18 cellular contexts compared by ENCODE assay signal in genomic region chr10:66837990-66838389, GRCh38.
DNase-seq lines count a peak whose midpoint lies in the region; ATAC-seq and TF ChIP-seq lines count a peak whose summit lies in the region.
"Had no signal": no experiment of that assay in that cellular context is flagged by ENCODE, and none has a peak within 500 bp of the region (broad histone marks: within the 10 kb centered on the region; RNA-seq: fewer than 3 reads in every experiment).

No MANE protein-coding gene starts in this region.

- peaks cover 0 to 6% (median 0%) of the 10 kb centered on the region in 11 donors for H3K9me3 Mint-ChIP-seq in naive thymus-derived CD4-positive, alpha-beta T cell
- H3K9me3 Mint-ChIP-seq: WTC11 had no signal

- no peak overlapping the region for H3K4me3 ChIP-seq in adipocyte (ENCODE audit: low read length)
- no peak overlapping the region for H3K4me3 ChIP-seq in naive thymus-derived CD4-positive, alpha-beta T cell (ENCODE audit: low read length)
- H3K4me3 ChIP-seq in OCI-LY7 (ENCODE audit: low read depth, low read length, poor library complexity, severe bottlenecking): no peak overlapping the region
- H3K4me3 ChIP-seq: smooth muscle cell, thoracic aorta had no signal

- BruUV-seq in OCI-LY7 (replicated peaks; lab: Mats Ljungman, UMichigan): no TSS peak

- H3K4me3 Mint-ChIP-seq in naive thymus-derived CD4-positive, alpha-beta T cell: no peak overlapping the region
- H3K4me3 Mint-ChIP-seq: CD4-positive, CD25-positive, alpha-beta regulatory T cell; WTC11 had no signal

- no peaks in the 10 kb centered on the region for H3K27me3 ChIP-seq in adipocyte (replicated peaks; ENCODE audit: control insufficient read depth, insufficient read depth, low read length)
- no peaks in the 10 kb centered on the region for H3K27me3 ChIP-seq in naive thymus-derived CD4-positive, alpha-beta T cell (ENCODE audit: control insufficient read depth in 2 of 2, insufficient read depth in 2 of 2, low read length in 2 of 2)

- peaks cover 0 to 2% (median 0%) of the 10 kb centered on the region in 5 donors for H3K27me3 Mint-ChIP-seq in naive thymus-derived CD4-positive, alpha-beta T cell
- H3K27me3 Mint-ChIP-seq: CD4-positive, CD25-positive, alpha-beta regulatory T cell had no signal

- no peaks in the 10 kb centered on the region for H3K36me3 Mint-ChIP-seq in naive thymus-derived CD4-positive, alpha-beta T cell
- H3K36me3 Mint-ChIP-seq: CD4-positive, CD25-positive, alpha-beta regulatory T cell; WTC11 had no signal

- H3K4me1 Mint-ChIP-seq in naive thymus-derived CD4-positive, alpha-beta T cell: no peaks in the 10 kb centered on the region
- H3K4me1 Mint-ChIP-seq: CD4-positive, CD25-positive, alpha-beta regulatory T cell had no signal

- CTCF ChIA-PET in naive thymus-derived CD4-positive, alpha-beta T cell (lab: Charles Lee): no interaction called here
- CTCF ChIA-PET in OCI-LY7 (lab: Charles Lee; ENCODE audit: unreplicated experiment): no interaction called here

- no peak overlapping the region for H3K4me2 ChIP-seq in OCI-LY7 (ENCODE audit: low read length)
- H3K4me2 ChIP-seq: KMS-11, smooth muscle cell had no signal

- no peaks in the 10 kb centered on the region for H3K9me2 ChIP-seq in OCI-LY7 (ENCODE audit: insufficient read depth, low read length)

- H3K79me2 ChIP-seq in OCI-LY7 (ENCODE audit: insufficient read depth, low read depth, low read length): no peaks in the 10 kb centered on the region

- H3K4me1 ChIP-seq in adipocyte (ENCODE audit: control insufficient read depth, insufficient read depth, low read length) (peaks cover 5% of the 10 kb centered on the region), OCI-LY7 (ENCODE audit: insufficient read depth, low read length, poor library complexity, severe bottlenecking) (no peaks in the 10 kb centered on the region)
- H3K4me1 ChIP-seq in naive thymus-derived CD4-positive, alpha-beta T cell (ENCODE audit: control insufficient read depth in 2 of 2, insufficient read depth in 2 of 2, low read length in 2 of 2): no peaks in the 10 kb centered on the region

- DNase-seq in H4 (ENCODE audit: low spot score): peak; percentile 46
- peak; percentile 58 for DNase-seq in adipocyte (ENCODE audit: low read depth)
- peak; percentile 85 for DNase-seq in glomerular visceral epithelial cell (ENCODE audit: extremely low spot score)
- no peak for DNase-seq in HUDEP-2 (lab: John Stamatoyannopoulos, UW; ENCODE audit: unreplicated experiment in 76 of 76)
- DNase-seq in naive thymus-derived CD4-positive, alpha-beta T cell: no peak
- no peak for DNase-seq in OCI-LY7 (ENCODE audit: low spot score)
- DNase-seq: anterior cingulate cortex; CD4-positive, CD25-positive, alpha-beta regulatory T cell; cortex of kidney; DMS79; NCI-H1105; T-helper 1 cell had no signal

- H3K27ac Mint-ChIP-seq in naive thymus-derived CD4-positive, alpha-beta T cell: no peak overlapping the region
- H3K27ac Mint-ChIP-seq: CD4-positive, CD25-positive, alpha-beta regulatory T cell; WTC11 had no signal

- H2AFZ ChIP-seq in OCI-LY7 (ENCODE audit: low read length): no peak overlapping the region

- H3K36me3 ChIP-seq in adipocyte (ENCODE audit: control insufficient read depth, insufficient read depth, low read length, severe bottlenecking) (no peaks in the 10 kb centered on the region), OCI-LY7 (ENCODE audit: insufficient read depth, low read length) (no peaks in the 10 kb centered on the region)
- H3K36me3 ChIP-seq in naive thymus-derived CD4-positive, alpha-beta T cell (ENCODE audit: control insufficient read depth in 2 of 3, insufficient read depth in 3 of 3, low read length in 3 of 3): no peaks in the 10 kb centered on the region
- H3K36me3 ChIP-seq: thoracic aorta had no signal

- H4K20me1 ChIP-seq in OCI-LY7 (ENCODE audit: insufficient read depth, low read length): no peaks in the 10 kb centered on the region

- intact Hi-C loops in naive thymus-derived CD4-positive, alpha-beta T cell (cut with micrococcal nuclease): no loop called here
- intact Hi-C loops in OCI-LY7 (cut with micrococcal nuclease; ENCODE audit: unreplicated experiment): no loop called here

- POLR2A ChIA-PET in naive thymus-derived CD4-positive, alpha-beta T cell (lab: Charles Lee): no interaction called here
- POLR2A ChIA-PET in OCI-LY7 (lab: Charles Lee): interaction anchor here (0.8 kb wide), 1 partner anchor 11 kb away, joined by 3 read pairs; no protein-coding TSS in a partner anchor

- H3K27ac ChIP-seq in naive thymus-derived CD4-positive, alpha-beta T cell (ENCODE audit: low read depth, low read length): no peak overlapping the region
- H3K27ac ChIP-seq in OCI-LY7 (ENCODE audit: low read depth, low read length, poor library complexity, severe bottlenecking): no peak overlapping the region
- H3K27ac ChIP-seq: HL-60, KMS-11, thoracic aorta had no signal

- no peaks in the 10 kb centered on the region for H3K9me3 ChIP-seq in adipocyte (ENCODE audit: control insufficient read depth, low read length)
- H3K9me3 ChIP-seq in naive thymus-derived CD4-positive, alpha-beta T cell (ENCODE audit: control insufficient read depth in 2 of 3, low read length in 3 of 3): no peaks in the 10 kb centered on the region
- no peaks in the 10 kb centered on the region for H3K9me3 ChIP-seq in OCI-LY7 (ENCODE audit: low read length)
- H3K9me3 ChIP-seq: thoracic aorta had no signal

- ATAC-seq in naive thymus-derived CD4-positive, alpha-beta T cell: no peak
- ATAC-seq in HG02970 (IDR thresholded peaks at IDR 0.05; ENCODE audit: low FRiP score, unreplicated experiment): no peak
- ATAC-seq: WTC11 had no signal

- no peak for TF ChIP-seq CTCF in OCI-LY7 (conservative IDR thresholded peaks at IDR 0.05; ENCODE audit: low read length)

- no peak overlapping the region for H3K9ac ChIP-seq in adipocyte (ENCODE audit: low read length)
- H3K9ac ChIP-seq: KMS-11 had no signal

Comparison
In these comparisons a context has a peak if more than half of its experiments do, and no peak if none do; other contexts are left out.
1. DNase-seq: peak in H4 (single experiment), adipocyte (single experiment) and glomerular visceral epithelial cell (single experiment); none in HUDEP-2 (0 of 76), naive thymus-derived CD4-positive, alpha-beta T cell (0 of 9) and OCI-LY7 (single experiment).